8 cellular contexts compared by ENCODE assay signal in genomic region chr4:185472063-185472542, GRCh38. TPM values are rescaled to one million over a fixed set of nuclear protein-coding genes. Genes with fewer than 3 reads are reported as not detected.
DNase-seq lines count a peak whose midpoint lies in the region; FAIRE-seq and TF ChIP-seq lines count a peak whose summit lies in the region.

No MANE protein-coding gene starts in this region.

- H3K4me3 ChIP-seq in HUES6 (ENCODE audit: low read depth, low read length) (peak overlapping the region; percentile 81), duodenal mucosa (ENCODE audit: low read depth in 1 of 2, low read length in 2 of 2) (peak overlapping the region; percentile 75 to 80), neutrophil (ENCODE audit: low read depth in 1 of 2, low read length in 1 of 2) (peak overlapping the region; percentile 53 to 61)

- no peak for DNase-seq in frontal cortex (ENCODE audit: low spot score in 2 of 2)
- no peak for DNase-seq in GM10248 (ENCODE audit: extremely low spot score)
- DNase-seq in amniotic stem cell (lab: John Stamatoyannopoulos, UW), result no peak
- no peak for DNase-seq in SKM-1 (lab: John Stamatoyannopoulos, UW; ENCODE audit: unreplicated experiment)

- H3K36me3 ChIP-seq in ES-I3 (ENCODE audit: insufficient read depth, low read length), result no peaks in the 10 kb centered on the region
- no peaks in the 10 kb centered on the region for H3K36me3 ChIP-seq in HUES6 (ENCODE audit: control insufficient read depth, insufficient read depth, low read length)
- no peaks in the 10 kb centered on the region for H3K36me3 ChIP-seq in duodenal mucosa (ENCODE audit: control insufficient read depth in 1 of 2, insufficient read depth in 2 of 2, low read length in 2 of 2)
- no peaks in the 10 kb centered on the region for H3K36me3 ChIP-seq in neutrophil

- CTCF ChIA-PET in GM10248 (lab: Yijun Ruan, JAX), result interaction anchor here (0.7 to 4.1 kb wide), 9 partner anchors 8 to 126 kb away, joined by 3 to 40 read pairs (median 3); partner anchors contain the start of gene UFSP2

- H3K9ac ChIP-seq in ES-I3 (ENCODE audit: low read depth, low read length), result peak overlapping the region; percentile 62; the same call in 1 of the 2 replicates
- H3K9ac ChIP-seq in HUES6 (ENCODE audit: low read length), result no peak overlapping the region
- peak overlapping the region; percentile 54 to 63 for H3K9ac ChIP-seq in duodenal mucosa (ENCODE audit: low read depth in 1 of 2, low read length in 2 of 2)

- H3K27ac ChIP-seq in HUES6 (ENCODE audit: low read depth, low read length), result no peak overlapping the region
- no peak overlapping the region for H3K27ac ChIP-seq in duodenal mucosa (ENCODE audit: low read depth, low read length)
- H3K27ac ChIP-seq in neutrophil, result no peak overlapping the region

- H3K27me3 ChIP-seq in HUES6 (ENCODE audit: control insufficient read depth, insufficient read depth, low read length), result peaks cover 48% of the 10 kb centered on the region
- H3K27me3 ChIP-seq in duodenal mucosa (ENCODE audit: control insufficient read depth in 1 of 2, insufficient read depth in 2 of 2, low read length in 2 of 2), result no peaks in the 10 kb centered on the region
- peaks cover 99% of the 10 kb centered on the region for H3K27me3 ChIP-seq in neutrophil

- 0 out of 2 replicates have a peak, but pooled peaks cover 5% of the 10 kb centered on the region for H3K4me1 ChIP-seq in ES-I3 (ENCODE audit: insufficient read depth, low read length)
- peaks cover 4% of the 10 kb centered on the region; the same call in 1 of the 2 replicates for H3K4me1 ChIP-seq in HUES6 (ENCODE audit: control insufficient read depth, insufficient read depth, low read length)
- peaks cover 4 to 11% of the 10 kb centered on the region in 2 donors for H3K4me1 ChIP-seq in duodenal mucosa (ENCODE audit: control insufficient read depth in 1 of 2, insufficient read depth in 2 of 2, low read length in 2 of 2)
- H3K4me1 ChIP-seq in neutrophil (ENCODE audit: control insufficient read depth in 1 of 2, insufficient read depth in 1 of 2, low read depth in 1 of 2, low read length in 1 of 2), result peaks cover 8 to 17% of the 10 kb centered on the region in 2 experiments

- H3K9me3 ChIP-seq in ES-I3 (ENCODE audit: control insufficient read depth, insufficient read depth, low read length) (no peaks in the 10 kb centered on the region), HUES6 (ENCODE audit: control insufficient read depth, insufficient read depth, low read depth, low read length) (no peaks in the 10 kb centered on the region), duodenal mucosa (ENCODE audit: control insufficient read depth in 1 of 2, low read length in 2 of 2) (no peaks in the 10 kb centered on the region), neutrophil (no peaks in the 10 kb centered on the region)

- FAIRE-seq in frontal cortex (lab: Jason Lieb, UNC), result no peak

- no peak for TF ChIP-seq CTCF in neutrophil (IDR thresholded peaks at IDR 0.05)
- no peak for TF ChIP-seq CTCF in GM10248 (IDR thresholded peaks at IDR 0.05; ENCODE audit: control extremely low read depth, extremely low read depth, low read depth, missing control alignments)

- POLR2A ChIA-PET in GM10248 (lab: Yijun Ruan, JAX), result interaction anchor here (0.7 to 0.9 kb wide), 3 partner anchors 47 to 259 kb away, joined by 3 read pairs; partner anchors contain the start of gene UFSP2

RNA-seq across cellular contexts. Expression of gene CCDC110, which starts 0.6 kb away (rescaled TPM):
- total RNA-seq in frontal cortex, result 0.41 TPM

RNA-seq across cellular contexts. Expression of gene UFSP2, which starts 46.3 kb away (rescaled TPM):
- 42.8 TPM for total RNA-seq in frontal cortex
